In the genomic region with DNA sequence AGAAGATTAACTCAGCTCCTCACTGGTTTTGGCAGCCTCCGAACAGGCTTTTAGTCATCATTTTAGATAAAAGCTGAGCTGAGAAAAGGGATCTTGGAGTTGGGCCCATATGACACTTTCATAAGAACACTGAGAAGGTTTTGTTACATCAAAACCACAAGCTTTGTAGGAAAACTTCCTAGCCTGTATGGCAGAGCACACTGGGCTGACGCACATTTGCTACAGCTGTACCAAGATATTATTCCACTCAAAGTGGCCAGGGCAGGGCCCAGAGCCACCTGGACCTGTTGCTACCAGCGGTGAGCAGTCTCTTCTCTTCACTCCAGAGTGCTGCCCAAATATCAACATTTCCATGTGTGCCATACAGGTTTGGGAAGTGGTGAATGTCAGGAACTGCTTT, we compare ENCODE assay signal across 1 cellular context.
TF ChIP-seq lines count a peak whose summit lies in the region.

No MANE protein-coding gene starts in this region.

TF ChIP-seq in HepG2, 621 proteins besides CTCF, POLR2A, EP300 and RAD21 (continued from another document):
- TF ChIP-seq, protein P1, sequence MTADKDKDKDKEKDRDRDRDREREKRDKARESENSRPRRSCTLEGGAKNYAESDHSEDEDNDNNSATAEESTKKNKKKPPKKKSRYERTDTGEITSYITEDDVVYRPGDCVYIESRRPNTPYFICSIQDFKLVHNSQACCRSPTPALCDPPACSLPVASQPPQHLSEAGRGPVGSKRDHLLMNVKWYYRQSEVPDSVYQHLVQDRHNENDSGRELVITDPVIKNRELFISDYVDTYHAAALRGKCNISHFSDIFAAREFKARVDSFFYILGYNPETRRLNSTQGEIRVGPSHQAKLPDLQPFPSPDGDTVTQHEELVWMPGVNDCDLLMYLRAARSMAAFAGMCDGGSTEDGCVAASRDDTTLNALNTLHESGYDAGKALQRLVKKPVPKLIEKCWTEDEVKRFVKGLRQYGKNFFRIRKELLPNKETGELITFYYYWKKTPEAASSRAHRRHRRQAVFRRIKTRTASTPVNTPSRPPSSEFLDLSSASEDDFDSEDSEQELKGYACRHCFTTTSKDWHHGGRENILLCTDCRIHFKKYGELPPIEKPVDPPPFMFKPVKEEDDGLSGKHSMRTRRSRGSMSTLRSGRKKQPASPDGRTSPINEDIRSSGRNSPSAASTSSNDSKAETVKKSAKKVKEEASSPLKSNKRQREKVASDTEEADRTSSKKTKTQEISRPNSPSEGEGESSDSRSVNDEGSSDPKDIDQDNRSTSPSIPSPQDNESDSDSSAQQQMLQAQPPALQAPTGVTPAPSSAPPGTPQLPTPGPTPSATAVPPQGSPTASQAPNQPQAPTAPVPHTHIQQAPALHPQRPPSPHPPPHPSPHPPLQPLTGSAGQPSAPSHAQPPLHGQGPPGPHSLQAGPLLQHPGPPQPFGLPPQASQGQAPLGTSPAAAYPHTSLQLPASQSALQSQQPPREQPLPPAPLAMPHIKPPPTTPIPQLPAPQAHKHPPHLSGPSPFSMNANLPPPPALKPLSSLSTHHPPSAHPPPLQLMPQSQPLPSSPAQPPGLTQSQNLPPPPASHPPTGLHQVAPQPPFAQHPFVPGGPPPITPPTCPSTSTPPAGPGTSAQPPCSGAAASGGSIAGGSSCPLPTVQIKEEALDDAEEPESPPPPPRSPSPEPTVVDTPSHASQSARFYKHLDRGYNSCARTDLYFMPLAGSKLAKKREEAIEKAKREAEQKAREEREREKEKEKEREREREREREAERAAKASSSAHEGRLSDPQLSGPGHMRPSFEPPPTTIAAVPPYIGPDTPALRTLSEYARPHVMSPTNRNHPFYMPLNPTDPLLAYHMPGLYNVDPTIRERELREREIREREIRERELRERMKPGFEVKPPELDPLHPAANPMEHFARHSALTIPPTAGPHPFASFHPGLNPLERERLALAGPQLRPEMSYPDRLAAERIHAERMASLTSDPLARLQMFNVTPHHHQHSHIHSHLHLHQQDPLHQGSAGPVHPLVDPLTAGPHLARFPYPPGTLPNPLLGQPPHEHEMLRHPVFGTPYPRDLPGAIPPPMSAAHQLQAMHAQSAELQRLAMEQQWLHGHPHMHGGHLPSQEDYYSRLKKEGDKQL (CRISPR knock-in tag; IDR thresholded peaks at IDR 0.05; ENCODE audit: low read depth): no peak
- TF ChIP-seq, protein P2, sequence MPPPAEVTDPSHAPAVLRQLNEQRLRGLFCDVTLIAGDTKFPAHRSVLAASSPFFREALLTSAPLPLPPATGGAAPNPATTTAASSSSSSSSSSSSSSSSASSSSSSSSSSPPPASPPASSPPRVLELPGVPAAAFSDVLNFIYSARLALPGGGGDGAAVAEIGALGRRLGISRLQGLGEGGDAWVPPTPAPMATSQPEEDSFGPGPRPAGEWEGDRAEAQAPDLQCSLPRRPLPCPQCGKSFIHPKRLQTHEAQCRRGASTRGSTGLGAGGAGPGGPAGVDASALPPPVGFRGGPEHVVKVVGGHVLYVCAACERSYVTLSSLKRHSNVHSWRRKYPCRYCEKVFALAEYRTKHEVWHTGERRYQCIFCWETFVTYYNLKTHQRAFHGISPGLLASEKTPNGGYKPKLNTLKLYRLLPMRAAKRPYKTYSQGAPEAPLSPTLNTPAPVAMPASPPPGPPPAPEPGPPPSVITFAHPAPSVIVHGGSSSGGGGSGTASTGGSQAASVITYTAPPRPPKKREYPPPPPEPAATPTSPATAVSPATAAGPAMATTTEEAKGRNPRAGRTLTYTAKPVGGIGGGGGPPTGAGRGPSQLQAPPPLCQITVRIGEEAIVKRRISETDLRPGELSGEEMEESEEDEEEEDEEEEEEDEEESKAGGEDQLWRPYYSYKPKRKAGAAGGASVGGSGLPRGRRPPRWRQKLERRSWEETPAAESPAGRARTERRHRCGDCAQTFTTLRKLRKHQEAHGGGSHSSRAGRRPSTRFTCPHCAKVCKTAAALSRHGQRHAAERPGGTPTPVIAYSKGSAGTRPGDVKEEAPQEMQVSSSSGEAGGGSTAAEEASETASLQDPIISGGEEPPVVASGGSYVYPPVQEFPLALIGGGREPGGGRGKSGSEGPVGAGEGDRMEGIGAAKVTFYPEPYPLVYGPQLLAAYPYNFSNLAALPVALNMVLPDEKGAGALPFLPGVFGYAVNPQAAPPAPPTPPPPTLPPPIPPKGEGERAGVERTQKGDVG (CRISPR knock-in tag; IDR thresholded peaks at IDR 0.05; ENCODE audit: borderline replicate concordance): no peak
- TF ChIP-seq, protein P3, sequence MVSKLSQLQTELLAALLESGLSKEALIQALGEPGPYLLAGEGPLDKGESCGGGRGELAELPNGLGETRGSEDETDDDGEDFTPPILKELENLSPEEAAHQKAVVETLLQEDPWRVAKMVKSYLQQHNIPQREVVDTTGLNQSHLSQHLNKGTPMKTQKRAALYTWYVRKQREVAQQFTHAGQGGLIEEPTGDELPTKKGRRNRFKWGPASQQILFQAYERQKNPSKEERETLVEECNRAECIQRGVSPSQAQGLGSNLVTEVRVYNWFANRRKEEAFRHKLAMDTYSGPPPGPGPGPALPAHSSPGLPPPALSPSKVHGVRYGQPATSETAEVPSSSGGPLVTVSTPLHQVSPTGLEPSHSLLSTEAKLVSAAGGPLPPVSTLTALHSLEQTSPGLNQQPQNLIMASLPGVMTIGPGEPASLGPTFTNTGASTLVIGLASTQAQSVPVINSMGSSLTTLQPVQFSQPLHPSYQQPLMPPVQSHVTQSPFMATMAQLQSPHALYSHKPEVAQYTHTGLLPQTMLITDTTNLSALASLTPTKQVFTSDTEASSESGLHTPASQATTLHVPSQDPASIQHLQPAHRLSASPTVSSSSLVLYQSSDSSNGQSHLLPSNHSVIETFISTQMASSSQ (IDR thresholded peaks at IDR 0.05; ENCODE audit: low read depth): no peak
- TF ChIP-seq, protein P3 (CRISPR knock-in tag; IDR thresholded peaks at IDR 0.05; ENCODE audit: borderline replicate concordance): no peak
- no peak for TF ChIP-seq ZNF777 (CRISPR knock-in tag; IDR thresholded peaks at IDR 0.05)
- TF ChIP-seq SATB2 (CRISPR knock-in tag; IDR thresholded peaks at IDR 0.05): no peak
- no peak for TF ChIP-seq ZNF101 (CRISPR knock-in tag; IDR thresholded peaks at IDR 0.05; ENCODE audit: borderline replicate concordance, low read depth)
- TF ChIP-seq ZNF7 (CRISPR knock-in tag; IDR thresholded peaks at IDR 0.05): no peak
